In genomic region chr7:54180796-54181195, GRCh38 we compare ENCODE assay signal across 20 cellular contexts.
DNase-seq lines count a peak whose midpoint lies in the region; ATAC-seq and TF ChIP-seq lines count a peak whose summit lies in the region.
"Had no signal": no experiment of that assay in that cellular context is flagged by ENCODE, and none has a peak within 500 bp of the region (broad histone marks: within the 10 kb centered on the region; RNA-seq: fewer than 3 reads in every experiment).

No MANE protein-coding gene starts in this region.

- dilution Hi-C loops in mammary epithelial cell (cut with HindIII; ENCODE audit: low sequenced_read_pairs) = no loop called here

- 0% methylated on average over 2 of the region's 2 CpGs for WGBS in mammary epithelial cell (ENCODE audit: low coverage, missing lambda C conversion rate)
- WGBS in aorta, 2 donors = 57 to 83% methylated on average over 2 of the region's 2 CpGs
- WGBS in thyroid gland, 2 donors = 83 to 87% methylated on average over 2 of the region's 2 CpGs

- H3K9ac ChIP-seq in mammary epithelial cell (ENCODE audit: insufficient read depth, low read length) = peak overlapping the region; percentile 19
- H3K9ac ChIP-seq: BLaER1 had no signal

- H3K79me2 ChIP-seq in mammary epithelial cell (ENCODE audit: insufficient read depth, low read length) = no peaks in the 10 kb centered on the region

- no peak for TF ChIP-seq CTCF in MCF 10A (IDR thresholded peaks at IDR 0.05; ENCODE audit: unreplicated experiment)
- TF ChIP-seq CTCF in breast epithelium (IDR thresholded peaks at IDR 0.05) = no peak
- TF ChIP-seq CTCF in mammary epithelial cell (conservative IDR thresholded peaks at IDR 0.05 in 1 of 2, IDR thresholded peaks at IDR 0.05 in 1 of 2; ENCODE audit: extremely low read depth in 1 of 2, insufficient read depth in 1 of 2, low read depth in 1 of 2, low read length in 2 of 2) = no peak
- no peak for TF ChIP-seq CTCF in foreskin keratinocyte (conservative IDR thresholded peaks at IDR 0.05)
- no peak for TF ChIP-seq CTCF in thyroid gland (IDR thresholded peaks at IDR 0.05)

- H3K4me3 Mint-ChIP-seq in MCF 10A (ENCODE audit: unreplicated experiment) = no peak overlapping the region
- H3K4me3 Mint-ChIP-seq: B cell; CD4-positive, CD25-positive, alpha-beta regulatory T cell; CD8-positive, alpha-beta T cell; GM23338; HFFc6 had no signal

- H3K4me3 ChIP-seq in breast epithelium (no peak overlapping the region), mammary epithelial cell (replicated peaks in 1 of 3; ENCODE audit: insufficient read depth in 1 of 3, low read depth in 2 of 3, low read length in 3 of 3) (no peak overlapping the region), aorta (ENCODE audit: low read length in 2 of 2) (no peak overlapping the region), thyroid gland (replicated peaks in 1 of 3) (no peak overlapping the region)
- H3K4me3 ChIP-seq: BLaER1, GM23338, HAP-1 had no signal

- H3K27ac Mint-ChIP-seq in MCF 10A (ENCODE audit: low read depth, unreplicated experiment) = no peak overlapping the region
- H3K27ac Mint-ChIP-seq: B cell; CD4-positive, CD25-positive, alpha-beta regulatory T cell; CD8-positive, alpha-beta T cell; GM23338; HFFc6 had no signal

- H3K27me3 Mint-ChIP-seq in MCF 10A (ENCODE audit: insufficient read depth, unreplicated experiment) = no peaks in the 10 kb centered on the region
- H3K27me3 Mint-ChIP-seq: B cell; CD4-positive, CD25-positive, alpha-beta regulatory T cell had no signal

- DNase-seq in MCF 10A (ENCODE audit: unreplicated experiment) = peak; percentile 24
- DNase-seq in breast epithelium (ENCODE audit: low spot score in 2 of 2) = no peak
- DNase-seq in mammary epithelial cell = peak; percentile 78
- peak; percentile 56 to 82 for DNase-seq in foreskin keratinocyte
- DNase-seq in superior temporal gyrus (ENCODE audit: extremely low spot score) = no peak
- no peak for DNase-seq in aorta
- no peak for DNase-seq in thyroid gland
- DNase-seq: Caco-2; CD4-positive, CD25-positive, alpha-beta regulatory T cell; CD8-positive, alpha-beta T cell; DMS153; DND-41; HFFc6 had no signal

- TF ChIP-seq POLR2A in breast epithelium (IDR thresholded peaks at IDR 0.05) (no peak), thyroid gland (IDR thresholded peaks at IDR 0.05) (no peak)

- H3K27me3 ChIP-seq in breast epithelium (no peaks in the 10 kb centered on the region), mammary epithelial cell (ENCODE audit: insufficient read depth, low read length) (no peaks in the 10 kb centered on the region), foreskin keratinocyte (no peaks in the 10 kb centered on the region), aorta (ENCODE audit: control insufficient read depth in 1 of 2, insufficient read depth in 2 of 2, low read length in 1 of 2) (no peaks in the 10 kb centered on the region), thyroid gland (no peaks in the 10 kb centered on the region)
- H3K27me3 ChIP-seq: BLaER1 had no signal

- intact Hi-C loops in MCF 10A (cut with micrococcal nuclease) (no loop called here), breast epithelium (cut with DNase I; ENCODE audit: low total_unique reads) (no loop called here), mammary epithelial cell (cut with micrococcal nuclease) (loop anchor here (10.0 kb wide), 1 partner anchor 84 kb away; no protein-coding TSS in a partner anchor), aorta (cut with DNase I) (no loop called here), thyroid gland (cut with DNase I) (no loop called here)

- CTCF ChIA-PET in MCF 10A (lab: Yijun Ruan, JAX) (no interaction called here), mammary epithelial cell (lab: Charles Lee; ENCODE audit: low non-redundant PET) (no interaction called here)

- ATAC-seq in foreskin keratinocyte (peak; percentile 89), GM19463 (IDR thresholded peaks at IDR 0.05; ENCODE audit: unreplicated experiment) (no peak), aorta (ENCODE audit: low FRiP score) (no peak)
- ATAC-seq: CD8-positive, alpha-beta T cell; GM23338 had no signal

- peak overlapping the region; percentile 39 for H3K4me2 ChIP-seq in mammary epithelial cell (ENCODE audit: insufficient read depth, low read depth, low read length)
- H3K4me2 ChIP-seq: BLaER1, GM23338 had no signal

- no TSS peak for BruUV-seq in MCF 10A (replicated peaks; lab: Mats Ljungman, UMichigan)
- BruUV-seq in mammary epithelial cell (replicated peaks; lab: Mats Ljungman, UMichigan) = no TSS peak

- H3K27ac ChIP-seq in breast epithelium = no peak overlapping the region
- peak overlapping the region; percentile 73 for H3K27ac ChIP-seq in mammary epithelial cell (ENCODE audit: insufficient read depth, low read depth, low read length)
- H3K27ac ChIP-seq in foreskin keratinocyte = no peak overlapping the region
- no peak overlapping the region for H3K27ac ChIP-seq in aorta (ENCODE audit: low read depth in 1 of 2, low read length in 2 of 2)
- H3K27ac ChIP-seq in thyroid gland = no peak overlapping the region
- H3K27ac ChIP-seq: 22Rv1, BLaER1, C4-2B had no signal

- in situ Hi-C loops in mammary epithelial cell (cut with MboI; ENCODE audit: low sequenced_read_pairs in 2 of 2) = no loop called here

- no peaks in the 10 kb centered on the region for H3K9me3 Mint-ChIP-seq in MCF 10A (ENCODE audit: unreplicated experiment)
- H3K9me3 Mint-ChIP-seq: GM23338 had no signal

- H3K36me3 ChIP-seq in breast epithelium = no peaks in the 10 kb centered on the region
- no peaks in the 10 kb centered on the region for H3K36me3 ChIP-seq in mammary epithelial cell (ENCODE audit: insufficient read depth, low read length)
- H3K36me3 ChIP-seq in aorta (ENCODE audit: control insufficient read depth in 1 of 2, insufficient read depth in 2 of 2, low read length in 1 of 2) = no peaks in the 10 kb centered on the region
- no peaks in the 10 kb centered on the region for H3K36me3 ChIP-seq in thyroid gland
- H3K36me3 ChIP-seq: BLaER1, HAP-1 had no signal

- no peaks in the 10 kb centered on the region for H3K36me3 Mint-ChIP-seq in MCF 10A (ENCODE audit: insufficient read depth, unreplicated experiment)
- H3K36me3 Mint-ChIP-seq: CD4-positive, CD25-positive, alpha-beta regulatory T cell; CD8-positive, alpha-beta T cell had no signal

- H4K20me1 ChIP-seq in mammary epithelial cell (ENCODE audit: insufficient read depth, low read length) = no peaks in the 10 kb centered on the region
- H4K20me1 ChIP-seq: BLaER1 had no signal

- H3K4me1 Mint-ChIP-seq in MCF 10A (ENCODE audit: insufficient read depth, unreplicated experiment) = peaks cover 28% of the 10 kb centered on the region
- H3K4me1 Mint-ChIP-seq: B cell; CD4-positive, CD25-positive, alpha-beta regulatory T cell had no signal

- H3K4me1 ChIP-seq in breast epithelium (no peaks in the 10 kb centered on the region), mammary epithelial cell (ENCODE audit: insufficient read depth, low read length) (peaks cover 35% of the 10 kb centered on the region), foreskin keratinocyte (no peaks in the 10 kb centered on the region), aorta (ENCODE audit: control insufficient read depth in 1 of 2, insufficient read depth in 2 of 2, low read length in 2 of 2) (no peaks in the 10 kb centered on the region), thyroid gland (no peaks in the 10 kb centered on the region)
- H3K4me1 ChIP-seq: BLaER1, Caco-2, HAP-1 had no signal

- H3K9me3 ChIP-seq in breast epithelium = no peaks in the 10 kb centered on the region
- no peaks in the 10 kb centered on the region for H3K9me3 ChIP-seq in mammary epithelial cell (replicated peaks; ENCODE audit: insufficient read depth, low read length)
- H3K9me3 ChIP-seq in aorta (ENCODE audit: control insufficient read depth, low read length) = peaks cover 2% of the 10 kb centered on the region
- H3K9me3 ChIP-seq in thyroid gland = no peaks in the 10 kb centered on the region
- H3K9me3 ChIP-seq: BLaER1, Caco-2, HAP-1 had no signal

- POLR2A ChIA-PET in MCF 10A (lab: Yijun Ruan, JAX) = no interaction called here

- H2AFZ ChIP-seq in mammary epithelial cell (ENCODE audit: low read depth, low read length) = peak overlapping the region; percentile 40
- H2AFZ ChIP-seq: GM23338 had no signal

Comparison
In these comparisons a context has a peak if more than half of its experiments do, and no peak if none do; other contexts are left out.
1. DNase-seq: peak in MCF 10A (single experiment), mammary epithelial cell (single experiment) and foreskin keratinocyte (2 of 2); none in breast epithelium (0 of 2), superior temporal gyrus (single experiment), aorta (0 of 2) and thyroid gland (0 of 2).